11 cellular contexts compared by ENCODE assay signal in genomic region chr5:132102101-132102701, GRCh38. TPM values are rescaled to one million over a fixed set of nuclear protein-coding genes. Genes with fewer than 3 reads are reported as not detected.
A peak's percentile ranks its signal among the peaks of the same experiment; 100 is the strongest.
DNase-seq lines count a peak whose midpoint lies in the region; ATAC-seq and TF ChIP-seq lines count a peak whose summit lies in the region.
"Had no signal": no experiment of that assay in that cellular context is flagged by ENCODE, and none has a peak within 500 bp of the region (broad histone marks: within the 10 kb centered on the region; RNA-seq: fewer than 3 reads in every experiment).

No MANE protein-coding gene starts in this region.

- peak overlapping the region; percentile 55 for H3K4me3 Mint-ChIP-seq in T-helper 1 cell treated with Interleukin-12 subunit alpha and Interleukin-12 subunit beta and Interleukin-4 antibody, amounts not matched to agents 30 μg/mL and 1 μg/mL, for 36 hours
- peak overlapping the region; percentile 57 for H3K4me3 Mint-ChIP-seq in activated naive CD8-positive, alpha-beta T cell treated with anti-CD3 and anti-CD28 coated beads for 36 hours

- H3K27ac ChIP-seq in spleen (peak overlapping the region; percentile 4 to 87 (median 79)), gastroesophageal sphincter (no peak overlapping the region)
- H3K27ac ChIP-seq: parathyroid adenoma had no signal

- peaks cover 13% of the 10 kb centered on the region for H3K36me3 Mint-ChIP-seq in T-helper 1 cell treated with Interleukin-12 subunit alpha and Interleukin-12 subunit beta and Interleukin-4 antibody, amounts not matched to agents 30 μg/mL and 1 μg/mL, for 36 hours (ENCODE audit: low read depth)
- peaks cover 3% of the 10 kb centered on the region for H3K36me3 Mint-ChIP-seq in activated naive CD8-positive, alpha-beta T cell treated with anti-CD3 and anti-CD28 coated beads for 36 hours

- no peaks in the 10 kb centered on the region for H3K9me3 ChIP-seq in spleen
- no peaks in the 10 kb centered on the region for H3K9me3 ChIP-seq in gastroesophageal sphincter

- H3K4me3 ChIP-seq in spleen (no peak overlapping the region), gastroesophageal sphincter (no peak overlapping the region)

- peak; percentile 57 for DNase-seq in HT1080 (ENCODE audit: low read depth)
- DNase-seq in activated naive CD8-positive, alpha-beta T cell treated with anti-CD3 and anti-CD28 coated beads for 36 hours = peak; percentile 66
- DNase-seq in spleen = peak; percentile 71
- no peak for DNase-seq in HPDE6-E6E7 (ENCODE audit: extremely low spot score)
- no peak for DNase-seq in KG1 (lab: John Stamatoyannopoulos, UW)
- DNase-seq in NCI-H2107 treated with DMSO at 0.1 percent for 48 hours (lab: John Stamatoyannopoulos, UW; ENCODE audit: unreplicated experiment) = no peak

- H3K36me3 ChIP-seq in spleen = no peaks in the 10 kb centered on the region
- H3K36me3 ChIP-seq in gastroesophageal sphincter = no peaks in the 10 kb centered on the region

- H3K4me1 Mint-ChIP-seq in T-helper 1 cell treated with Interleukin-12 subunit alpha and Interleukin-12 subunit beta and Interleukin-4 antibody, amounts not matched to agents 30 μg/mL and 1 μg/mL, for 36 hours (ENCODE audit: low read depth) = peaks cover 85% of the 10 kb centered on the region
- peaks cover 74% of the 10 kb centered on the region for H3K4me1 Mint-ChIP-seq in activated naive CD8-positive, alpha-beta T cell treated with anti-CD3 and anti-CD28 coated beads for 36 hours

- H3K9me3 Mint-ChIP-seq in T-helper 1 cell treated with Interleukin-12 subunit alpha and Interleukin-12 subunit beta and Interleukin-4 antibody, amounts not matched to agents 30 μg/mL and 1 μg/mL, for 36 hours = no peaks in the 10 kb centered on the region
- H3K9me3 Mint-ChIP-seq in activated naive CD8-positive, alpha-beta T cell treated with anti-CD3 and anti-CD28 coated beads for 36 hours = peaks cover 3% of the 10 kb centered on the region

- ATAC-seq in gastroesophageal sphincter = no peak

- TF ChIP-seq CTCF in spleen (IDR thresholded peaks at IDR 0.05 in 8 of 11, conservative IDR thresholded peaks at IDR 0.05 in 3 of 11) (no peak), gastroesophageal sphincter (IDR thresholded peaks at IDR 0.05) (no peak)

- TF ChIP-seq EP300 in gastroesophageal sphincter (IDR thresholded peaks at IDR 0.05) = no peak

- intact Hi-C loops in spleen (cut with DNase I; ENCODE audit: low total_unique reads) = no loop called here

- H3K27ac Mint-ChIP-seq in T-helper 1 cell treated with Interleukin-12 subunit alpha and Interleukin-12 subunit beta and Interleukin-4 antibody, amounts not matched to agents 30 μg/mL and 1 μg/mL, for 36 hours = peak overlapping the region; percentile 90
- peak overlapping the region; percentile 97 for H3K27ac Mint-ChIP-seq in activated naive CD8-positive, alpha-beta T cell treated with anti-CD3 and anti-CD28 coated beads for 36 hours

- WGBS in spleen, 5 donors = 74 to 92% (median 86%) methylated on average over 5 of the region's 5 CpGs
- 92 to 100% methylated on average over 2 to 3 of the region's 5 CpGs for WGBS in gastroesophageal sphincter (ENCODE audit: low coverage in 1 of 2), 2 donors

- no peak for TF ChIP-seq POLR2A in spleen (IDR thresholded peaks at IDR 0.05)
- TF ChIP-seq POLR2A in gastroesophageal sphincter (IDR thresholded peaks at IDR 0.05) = no peak

- H3K4me1 ChIP-seq in spleen (peaks cover 31 to 64% (median 51%) of the 10 kb centered on the region in 6 donors), gastroesophageal sphincter (peaks cover 0 to 15% (median 12%) of the 10 kb centered on the region in 3 donors)
- H3K4me1 ChIP-seq: parathyroid adenoma had no signal

- H3K27me3 ChIP-seq in spleen (replicated peaks in 1 of 7) (no peaks in the 10 kb centered on the region), gastroesophageal sphincter (no peaks in the 10 kb centered on the region)

- H3K27me3 Mint-ChIP-seq in T-helper 1 cell treated with Interleukin-12 subunit alpha and Interleukin-12 subunit beta and Interleukin-4 antibody, amounts not matched to agents 30 μg/mL and 1 μg/mL, for 36 hours (ENCODE audit: low read depth) = no peaks in the 10 kb centered on the region
- no peaks in the 10 kb centered on the region for H3K27me3 Mint-ChIP-seq in activated naive CD8-positive, alpha-beta T cell treated with anti-CD3 and anti-CD28 coated beads for 36 hours

RNA-seq across cellular contexts. Expression of gene CSF2, which starts 28.6 kb away (rescaled TPM):
- not detected in 2 replicates for total RNA-seq in HT1080 (2014; rRNA removed; shearing (Covaris generic))
- 0.24 and 0.43 TPM in 2 replicates for polyA plus RNA-seq in HT1080 (2015; cell fraction: cytosol; rRNA removed)
- polyA plus RNA-seq in HT1080 (2015; cell fraction: nucleus; rRNA removed) = not detected in 2 replicates
- total RNA-seq in activated naive CD8-positive, alpha-beta T cell treated with anti-CD3 and anti-CD28 coated beads for 36 hours = 100 to 1,000 TPM; 103 to 107 TPM
- total RNA-seq in spleen (not detected), gastroesophageal sphincter (1 to 10 TPM in 1 of 4 donors, not detected in 3; 1.1 TPM)
- polyA plus RNA-seq in spleen = not detected

RNA-seq across cellular contexts. Expression of gene IL3, which starts 41.7 kb away (rescaled TPM):
- total RNA-seq in HT1080 (2014; rRNA removed; shearing (Covaris generic)) = not detected in 2 replicates
- not detected in 2 replicates for polyA plus RNA-seq in HT1080 (2015; cell fraction: cytosol; rRNA removed)
- polyA plus RNA-seq in HT1080 (2015; cell fraction: nucleus; rRNA removed) = not detected in 2 replicates
- under 1 TPM; 0.20 to 0.49 TPM for total RNA-seq in activated naive CD8-positive, alpha-beta T cell treated with anti-CD3 and anti-CD28 coated beads for 36 hours
- total RNA-seq in spleen = not detected
- not detected for polyA plus RNA-seq in spleen
- not detected for total RNA-seq in gastroesophageal sphincter
- total RNA-seq: epithelial cell of proximal tubule, kidney epithelial cell had no signal

Comparison
In these comparisons a context has a peak if more than half of its experiments do, and no peak if none do; other contexts are left out.
1. DNase-seq: peak in HT1080 (single experiment), activated naive CD8-positive, alpha-beta T cell treated with anti-CD3 and anti-CD28 coated beads for 36 hours (single experiment) and spleen (single experiment); none in HPDE6-E6E7 (single experiment), KG1 (single experiment) and NCI-H2107 treated with DMSO at 0.1 percent for 48 hours (single experiment).
2. H3K27ac ChIP-seq: peak in spleen (8 of 8); none in gastroesophageal sphincter (0 of 4).
3. RNA of gene CSF2, which starts 28.6 kb away (total RNA-seq): 103 to 107 TPM in activated naive CD8-positive, alpha-beta T cell treated with anti-CD3 and anti-CD28 coated beads for 36 hours; not detected in HT1080, not detected in spleen and 1.1 TPM in gastroesophageal sphincter; every median in the first group is over 10 times any median in the second.